8 cellular contexts compared by ENCODE assay signal in genomic region chr2:218859556-218859993, GRCh38. TPM values are rescaled to one million over a fixed set of nuclear protein-coding genes. Genes with fewer than 3 reads are reported as not detected.
DNase-seq lines count a peak whose midpoint lies in the region; ATAC-seq and TF ChIP-seq lines count a peak whose summit lies in the region.

Gene WNT6 (plus strand): TSS chr2:218859805. CDS start chr2:218860038, 233 bp downstream.

- WGBS in ectodermal cell, 2 experiments = 0% methylated on average over 65 to 66 of the region's 66 CpGs

- peaks cover 94% of the 10 kb centered on the region for H3K27me3 Mint-ChIP-seq in nephron (ENCODE audit: low read depth)

- peak within 1 kb of the TSS; percentile 81 to 86 (median 82) for H3K4me3 Mint-ChIP-seq in nephron

- TF ChIP-seq CTCF in nephron (IDR thresholded peaks at IDR 0.05; ENCODE audit: unreplicated experiment in 3 of 3) = no peak

- no peaks in the 10 kb centered on the region for H3K9me3 Mint-ChIP-seq in nephron

- H3K27me3 ChIP-seq in HUES48 (ENCODE audit: control insufficient read depth, insufficient read depth, low read length) (peaks cover 99% of the 10 kb centered on the region), ectodermal cell (ENCODE audit: control insufficient read depth, insufficient read depth, low read length, poor library complexity, severe bottlenecking) (peaks cover 99% of the 10 kb centered on the region)

- ATAC-seq in GM19351 (IDR thresholded peaks at IDR 0.05; ENCODE audit: unreplicated experiment) = no peak

- H3K4me1 Mint-ChIP-seq in nephron = peaks cover 38% of the 10 kb centered on the region

- H3K4me1 ChIP-seq in HUES48 (ENCODE audit: control insufficient read depth, insufficient read depth, low read length) (peaks cover 28% of the 10 kb centered on the region), ectodermal cell (ENCODE audit: control insufficient read depth, insufficient read depth, low read length) (peaks cover 27% of the 10 kb centered on the region)

- peak; percentile 22 for DNase-seq in AG08395 (ENCODE audit: low spot score)
- no peak for DNase-seq in activated CD4-positive, alpha-beta T cell treated with anti-CD3 and anti-CD28 coated beads, Interleukin-2, amount 50 U/mL, for 48 hours
- DNase-seq in stimulated activated CD4-positive, alpha-beta T cell treated with anti-CD3 and anti-CD28 coated beads, Interleukin-2, amount 100 ng/mL, for 24 hours = no peak
- DNase-seq in amygdala (lab: John Stamatoyannopoulos, UW) = no peak

- H3K4me3 ChIP-seq in HUES48 (ENCODE audit: low read depth, low read length) (peak within 1 kb of the TSS; percentile 50), ectodermal cell (ENCODE audit: insufficient read depth, low read depth, low read length) (peak within 1 kb of the TSS; percentile 14)

- H3K36me3 ChIP-seq in HUES48 (ENCODE audit: control insufficient read depth, insufficient read depth, low read length) = no peaks in the 10 kb centered on the region
- H3K36me3 ChIP-seq in ectodermal cell (ENCODE audit: control insufficient read depth, insufficient read depth, low read length) = no peaks in the 10 kb centered on the region

- H3K9me3 ChIP-seq in HUES48 (ENCODE audit: control insufficient read depth, insufficient read depth, low read length) (no peaks in the 10 kb centered on the region), ectodermal cell (ENCODE audit: control insufficient read depth, low read length) (no peaks in the 10 kb centered on the region)

- no peak within 1 kb of the TSS for H3K27ac ChIP-seq in HUES48 (ENCODE audit: low read depth, low read length)
- no peak within 1 kb of the TSS for H3K27ac ChIP-seq in ectodermal cell (ENCODE audit: insufficient read depth, low read depth, low read length, poor library complexity, severe bottlenecking)

- H3K36me3 Mint-ChIP-seq in nephron (ENCODE audit: low read depth) = no peaks in the 10 kb centered on the region

- no peak within 1 kb of the TSS for H3K9ac ChIP-seq in HUES48 (ENCODE audit: low read depth, low read length)

- H3K27ac Mint-ChIP-seq in nephron = no peak within 1 kb of the TSS

RNA-seq across cellular contexts. Expression of gene WNT6, which starts in this region (rescaled TPM):
- polyA plus RNA-seq in ectodermal cell (2013, experiment 1 of 4) = 0.39 TPM
- 0.25 TPM for polyA plus RNA-seq in ectodermal cell (2013, experiment 2 of 4)
- 0.27 TPM for polyA plus RNA-seq in ectodermal cell (2013, experiment 3 of 4)
- polyA plus RNA-seq in ectodermal cell (2013, experiment 4 of 4) = 0.41 TPM
